Comparison of ENCODE assay signal across 8 cellular contexts in the genomic region with DNA sequence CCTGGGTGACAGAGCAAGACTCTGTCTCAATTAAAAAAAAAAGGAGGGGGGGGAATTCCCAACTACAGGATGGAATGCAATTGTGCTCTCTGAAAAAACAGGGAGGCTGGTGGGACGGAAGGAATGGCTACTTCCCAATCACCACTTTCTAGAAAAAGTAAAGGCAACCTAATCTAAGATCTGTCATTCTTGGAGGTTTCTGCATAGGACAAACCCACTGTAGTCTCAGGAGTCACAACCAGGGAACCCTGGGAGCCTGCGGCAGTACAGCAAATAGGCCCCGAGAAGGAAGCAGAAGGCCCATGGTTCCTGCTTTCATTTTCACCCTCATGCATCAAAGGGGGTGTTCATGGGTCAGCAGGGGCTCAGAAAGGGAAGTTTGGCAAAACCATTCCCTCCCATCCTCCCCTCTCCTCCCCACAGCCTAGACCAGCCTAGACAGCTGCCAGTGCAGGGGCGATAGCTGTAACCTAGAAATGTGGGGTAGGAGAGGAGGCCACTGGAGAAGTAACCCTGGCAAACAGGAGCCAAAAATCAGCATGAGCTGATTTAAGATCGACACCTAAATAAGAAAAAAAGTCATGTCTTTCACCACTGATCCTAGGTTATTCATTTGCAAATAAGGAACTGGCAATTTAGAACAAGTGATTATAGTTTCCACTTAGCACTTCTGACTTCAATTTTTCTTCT. TPM values are rescaled to one million over a fixed set of nuclear protein-coding genes. Genes with fewer than 3 reads are reported as not detected.
DNase-seq lines count a peak whose midpoint lies in the region; ATAC-seq and TF ChIP-seq lines count a peak whose summit lies in the region.

No MANE protein-coding gene starts in this region.

- no peak overlapping the region for H3K4me3 ChIP-seq in tibial nerve

- H3K36me3 ChIP-seq in tibial nerve = no peaks in the 10 kb centered on the region

- ATAC-seq in GM18858 (IDR thresholded peaks at IDR 0.05; ENCODE audit: unreplicated experiment) = peak; percentile 85
- ATAC-seq in HG02588 (IDR thresholded peaks at IDR 0.05; ENCODE audit: unreplicated experiment) = peak; percentile 73

- no peaks in the 10 kb centered on the region for H3K4me1 ChIP-seq in tibial nerve

- H3K9me3 ChIP-seq in tibial nerve = peaks cover 0 to 23% (median 4%) of the 10 kb centered on the region in 4 donors

- H3K27me3 ChIP-seq in tibial nerve = no peaks in the 10 kb centered on the region

- peak in 1 of 2 donors; percentile 46 for TF ChIP-seq EP300 in tibial nerve (IDR thresholded peaks at IDR 0.05)

- 42 to 51% methylated on average over 5 of the region's 5 CpGs for WGBS in tibial nerve, 2 donors

- peak overlapping the region in 2 of 4 donors; percentile 11 to 36 for H3K27ac ChIP-seq in tibial nerve

- no peak for TF ChIP-seq POLR2A in tibial nerve (IDR thresholded peaks at IDR 0.05)

- peak; percentile 13 for DNase-seq in RPMI7951 (ENCODE audit: low read depth)
- peak; percentile 26 to 39 for DNase-seq in hippocampal formation (lab: John Stamatoyannopoulos, UW)
- DNase-seq in 8988T = no peak
- no peak for DNase-seq in tibial nerve (ENCODE audit: low spot score in 2 of 2)
- no peak for DNase-seq in cerebellar cortex (ENCODE audit: low spot score)
- DNase-seq in NCI-H1694 treated with DMSO at 0.1 percent for 48 hours (lab: John Stamatoyannopoulos, UW) = no peak

- no peak for TF ChIP-seq CTCF in tibial nerve (IDR thresholded peaks at IDR 0.05)

RNA-seq across cellular contexts. Expression of gene TRABD2A, which starts 48.0 kb away (rescaled TPM):
- total RNA-seq in RPMI7951 (2014; rRNA removed; shearing (Covaris generic)) = 5.3 and 7.1 TPM in 2 replicates
- 1 to 10 TPM in 2 of 4 donors, under 1 TPM in 1, not detected in 1; 0.98 to 6.3 (median 1.7) TPM for total RNA-seq in tibial nerve

Comparison
In these comparisons a context has a peak if more than half of its experiments do, and no peak if none do; other contexts are left out.
1. DNase-seq: peak in RPMI7951 (single experiment) and hippocampal formation (2 of 2); none in 8988T (single experiment), tibial nerve (0 of 2), cerebellar cortex (single experiment) and NCI-H1694 treated with DMSO at 0.1 percent for 48 hours (single experiment).